19 cellular contexts compared by ENCODE assay signal in the genomic region with DNA sequence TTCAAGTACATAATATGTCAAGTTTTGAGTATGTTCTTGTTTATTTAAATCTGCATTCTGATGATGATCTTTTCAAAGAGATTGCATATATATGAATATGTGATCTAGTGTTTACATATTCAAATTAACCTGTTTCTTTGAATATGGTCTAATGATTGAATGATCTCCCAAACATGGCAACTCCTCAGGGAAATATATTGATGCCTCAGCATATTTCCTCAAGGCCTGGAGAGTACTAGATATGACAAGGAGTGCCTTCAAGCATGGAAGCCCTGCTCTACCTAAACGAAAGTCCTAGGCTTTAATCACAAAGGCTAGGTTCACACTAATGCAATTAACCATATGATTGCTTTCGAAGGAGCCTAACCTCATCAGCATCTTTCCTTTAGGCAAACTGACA.
DNase-seq lines count a peak whose midpoint lies in the region; ATAC-seq lines count a peak whose summit lies in the region.
"Had no signal": no experiment of that assay in that cellular context is flagged by ENCODE, and none has a peak within 500 bp of the region (broad histone marks: within the 10 kb centered on the region; RNA-seq: fewer than 3 reads in every experiment).

No MANE protein-coding gene starts in this region.

- H3K9me3 Mint-ChIP-seq in T-cell: peaks cover 0 to 12% (median 3%) of the 10 kb centered on the region in 3 donors
- H3K9me3 Mint-ChIP-seq: GM23338 had no signal

- no peaks in the 10 kb centered on the region for H3K36me3 Mint-ChIP-seq in T-cell
- H3K36me3 Mint-ChIP-seq: CD4-positive, alpha-beta memory T cell had no signal

- peak overlapping the region; percentile 9 for H3K27ac ChIP-seq in caudate nucleus (ENCODE audit: low read depth, low read length)
- H3K27ac ChIP-seq: 22Rv1, RWPE1 had no signal

- H3K4me1 Mint-ChIP-seq in T-cell: no peaks in the 10 kb centered on the region

- POLR2A ChIA-PET in T-cell (lab: Charles Lee): no interaction called here

- no peak overlapping the region for H3K27ac Mint-ChIP-seq in T-cell
- H3K27ac Mint-ChIP-seq: CD4-positive, alpha-beta memory T cell; GM23338 had no signal

- no peaks in the 10 kb centered on the region for H3K27me3 Mint-ChIP-seq in T-cell
- H3K27me3 Mint-ChIP-seq: CD4-positive, alpha-beta memory T cell had no signal

- DNase-seq in NCI-H82 (lab: John Stamatoyannopoulos, UW): peak; percentile 59
- no peak for DNase-seq in NCI-H82 treated with DMSO at 0.1 percent for 48 hours (lab: John Stamatoyannopoulos, UW; ENCODE audit: unreplicated experiment)
- no peak for DNase-seq in caudate nucleus (lab: John Stamatoyannopoulos, UW)
- DNase-seq in midbrain (lab: John Stamatoyannopoulos, UW): peak; percentile 44
- DNase-seq in AG08395 (ENCODE audit: low spot score): no peak
- no peak for DNase-seq in T-cell
- DNase-seq: CD4-positive, alpha-beta memory T cell; KBM-7; NCI-H1105; NCI-H1694; NCI-H510A; PC-9; SIG-M5 had no signal

- H3K4me3 Mint-ChIP-seq in T-cell: no peak overlapping the region
- H3K4me3 Mint-ChIP-seq: CD4-positive, alpha-beta memory T cell; GM23338 had no signal

- ATAC-seq in HG03565 (IDR thresholded peaks at IDR 0.05; ENCODE audit: unreplicated experiment) (no peak), GM21423 (IDR thresholded peaks at IDR 0.05; ENCODE audit: unreplicated experiment) (no peak), T-cell (replicated peaks in 1 of 4) (no peak)
- ATAC-seq: GM12878, GM23338 had no signal

- CTCF ChIA-PET in T-cell (lab: Charles Lee): no interaction called here

Comparison
In these comparisons a context has a peak if more than half of its experiments do, and no peak if none do; other contexts are left out.
1. DNase-seq: peak in NCI-H82 (single experiment) and midbrain (single experiment); none in NCI-H82 treated with DMSO at 0.1 percent for 48 hours (single experiment), caudate nucleus (0 of 61), AG08395 (single experiment) and T-cell (0 of 34).